In genomic region chr6:168354338-168354737, GRCh38 we compare ENCODE assay signal across 38 cellular contexts. TPM values are rescaled to one million over a fixed set of nuclear protein-coding genes. Genes with fewer than 3 reads are reported as not detected.
"Had no signal": no experiment of that assay in that cellular context is flagged by ENCODE, and none has a peak within 500 bp of the region (broad histone marks: within the 10 kb centered on the region; RNA-seq: fewer than 3 reads in every experiment).

No MANE protein-coding gene starts in this region.

- H3K4me3 Mint-ChIP-seq: activated B cell treated with CpG ODN at 0.5 μM for 24 hours; activated CD4-positive, alpha-beta memory T cell treated with anti-CD3 and anti-CD28 coated beads for 36 hours; activated CD4-positive, alpha-beta T cell treated with anti-CD3 and anti-CD28 coated beads, Interleukin-2, amount 10 ng/mL, durations not matched to agents 24 days and 14 days; activated CD8-positive, alpha-beta T cell treated with anti-CD3 and anti-CD28 coated beads for 36 hours; activated naive CD4-positive, alpha-beta T cell treated with anti-CD3 and anti-CD28 coated beads for 36 hours; activated naive CD8-positive, alpha-beta T cell treated with anti-CD3 and anti-CD28 coated beads for 36 hours; activated T-cell treated with anti-CD3 and anti-CD28 coated beads, Interleukin-2, amount 50 U/mL, for 4 hours; activated T-cell treated with anti-CD3 and anti-CD28 coated beads, Interleukin-2, amount 50 U/mL, for 72 hours; activated T-helper 1 cell treated with anti-CD3 and anti-CD28 coated beads, Interleukin-12 subunit alpha, Interleukin-12 subunit beta, Interleukin-2, Interleukin-4 antibody, amounts not matched to agents 30 ng/mL and 10 ng/mL and 1 ng/mL, durations not matched to agents 14 hours and 24 hours and 36 hours; activated T-helper 17 cell treated with anti-CD3 and anti-CD28 coated beads, Interleukin-2, amount 50 U/mL, for 72 hours; T-helper 1 cell treated with Interleukin-12 subunit alpha and Interleukin-12 subunit beta and Interleukin-4 antibody, amounts not matched to agents 30 μg/mL and 1 μg/mL, for 36 hours; T-helper 2 cell treated with Interferon-gamma antibody and Interleukin-4, amounts not matched to agents 5 μg/mL and 100 μg/mL, for 36 hours had no signal

- H3K27me3 Mint-ChIP-seq: activated B cell treated with CpG ODN at 0.5 μM for 24 hours; activated CD4-positive, alpha-beta T cell treated with anti-CD3 and anti-CD28 coated beads, Interleukin-2, amount 10 ng/mL, durations not matched to agents 24 days and 14 days had no signal

- H3K36me3 Mint-ChIP-seq: activated CD4-positive, alpha-beta memory T cell treated with anti-CD3 and anti-CD28 coated beads for 36 hours; activated naive CD8-positive, alpha-beta T cell treated with anti-CD3 and anti-CD28 coated beads for 36 hours had no signal

- H3K9me3 ChIP-seq: adrenal gland, body of pancreas had no signal

- H3K27ac ChIP-seq: adrenal gland, body of pancreas, brain microvascular endothelial cell, breast epithelium, VCaP had no signal

- H3K4me1 ChIP-seq: adrenal gland, body of pancreas had no signal

- DNase-seq: activated B cell treated with CpG ODN at 0.5 μM for 24 hours; activated CD4-positive, alpha-beta memory T cell treated with anti-CD3 and anti-CD28 coated beads for 36 hours; activated CD4-positive, alpha-beta T cell treated with anti-CD3 and anti-CD28 coated beads for 4 hours; activated CD4-positive, alpha-beta T cell treated with anti-CD3 and anti-CD28 coated beads, Interleukin-2, amount 10 ng/mL, durations not matched to agents 24 days and 14 days; activated CD4-positive, alpha-beta T cell treated with anti-CD3 and anti-CD28 coated beads, Interleukin-2, amount 50 U/mL, for 1 hour; activated CD4-positive, alpha-beta T cell treated with anti-CD3 and anti-CD28 coated beads, Interleukin-2, amount 50 U/mL, for 4 hours; activated CD4-positive, CD25-positive, alpha-beta regulatory T cell treated with anti-CD3 and anti-CD28 coated beads, Interleukin-2, amount 50 U/mL, for 72 hours; activated CD8-positive, alpha-beta memory T cell treated with anti-CD3 and anti-CD28 coated beads, Interleukin-2, amount 50 U/mL, for 4 hours; activated CD8-positive, alpha-beta T cell treated with anti-CD3 and anti-CD28 coated beads for 36 hours; activated effector memory CD4-positive, alpha-beta T cell treated with anti-CD3 and anti-CD28 coated beads, Interleukin-2, amount 50 U/mL, for 16 hours; activated gamma-delta T cell treated with Interleukin-2 at 50 U/mL for 16 hours; activated naive CD4-positive, alpha-beta T cell; activated naive CD4-positive, alpha-beta T cell treated with anti-CD3 and anti-CD28 coated beads for 36 hours; activated naive CD4-positive, alpha-beta T cell treated with anti-CD3 and anti-CD28 coated beads, Interleukin-2, amount 50 U/mL, for 16 hours; activated naive CD8-positive, alpha-beta T cell treated with anti-CD3 and anti-CD28 coated beads for 36 hours; activated T-cell treated with anti-CD3 and anti-CD28 coated beads for 4 hours; activated T-cell treated with anti-CD3 and anti-CD28 coated beads, Interleukin-2, amount 50 U/mL, for 1 hour; activated T-cell treated with anti-CD3 and anti-CD28 coated beads, Interleukin-2, amount 50 U/mL, for 4 hours; activated T-cell treated with anti-CD3 and anti-CD28 coated beads, Interleukin-2, amount 50 U/mL, for 72 hours; adrenal gland; amniotic stem cell; aorta; body of pancreas; brain microvascular endothelial cell; central memory CD4-positive, alpha-beta T cell; T-helper 1 cell; T-helper 2 cell; T-helper 9 cell had no signal

- H3K4me1 Mint-ChIP-seq: activated B cell treated with CpG ODN at 0.5 μM for 24 hours; activated CD4-positive, alpha-beta T cell treated with anti-CD3 and anti-CD28 coated beads, Interleukin-2, amount 10 ng/mL, durations not matched to agents 24 days and 14 days; activated naive CD8-positive, alpha-beta T cell treated with anti-CD3 and anti-CD28 coated beads for 36 hours had no signal

- H3K27me3 ChIP-seq: adrenal gland, body of pancreas, brain microvascular endothelial cell had no signal

- H3K27ac Mint-ChIP-seq: activated B cell treated with CpG ODN at 0.5 μM for 24 hours; activated CD4-positive, alpha-beta memory T cell treated with anti-CD3 and anti-CD28 coated beads for 36 hours; activated CD4-positive, alpha-beta T cell treated with anti-CD3 and anti-CD28 coated beads, Interleukin-2, amount 10 ng/mL, durations not matched to agents 24 days and 14 days; activated CD8-positive, alpha-beta T cell treated with anti-CD3 and anti-CD28 coated beads for 36 hours; activated naive CD4-positive, alpha-beta T cell treated with anti-CD3 and anti-CD28 coated beads for 36 hours; activated naive CD4-positive, alpha-beta T cell treated with anti-CD3 and anti-CD28 coated beads, Interleukin-2, amount 50 U/mL, for 72 hours; activated naive CD8-positive, alpha-beta T cell treated with anti-CD3 and anti-CD28 coated beads for 36 hours; activated T-cell treated with anti-CD3 and anti-CD28 coated beads, Interleukin-2, amount 50 U/mL, for 72 hours; activated T-helper 1 cell treated with anti-CD3 and anti-CD28 coated beads, Interleukin-12 subunit alpha, Interleukin-12 subunit beta, Interleukin-2, Interleukin-4 antibody, amounts not matched to agents 30 ng/mL and 10 ng/mL and 1 ng/mL, durations not matched to agents 14 hours and 24 hours and 36 hours; activated T-helper 17 cell treated with anti-CD3 and anti-CD28 coated beads, Interleukin-2, amount 50 U/mL, for 72 hours; T-helper 1 cell treated with Interleukin-12 subunit alpha and Interleukin-12 subunit beta and Interleukin-4 antibody, amounts not matched to agents 30 μg/mL and 1 μg/mL, for 36 hours; T-helper 2 cell treated with Interferon-gamma antibody and Interleukin-4, amounts not matched to agents 5 μg/mL and 100 μg/mL, for 36 hours had no signal

- H3K4me3 ChIP-seq: adrenal gland, body of pancreas, breast epithelium had no signal

- FAIRE-seq: astrocyte, TTC549 had no signal

- ATAC-seq: activated CD8-positive, alpha-beta T cell treated with anti-CD3 and anti-CD28 coated beads for 36 hours; activated naive CD4-positive, alpha-beta T cell treated with anti-CD3 and anti-CD28 coated beads, Interleukin-2, amount 50 U/mL, for 72 hours; activated T-cell treated with anti-CD3 and anti-CD28 coated beads, Interleukin-2, amount 50 U/mL, for 4 hours; activated T-cell treated with anti-CD3 and anti-CD28 coated beads, Interleukin-2, amount 50 U/mL, for 72 hours; activated T-helper 17 cell treated with anti-CD3 and anti-CD28 coated beads, Interleukin-2, amount 50 U/mL, for 72 hours; body of pancreas had no signal

- H3K9me3 Mint-ChIP-seq: activated T-cell treated with anti-CD3 and anti-CD28 coated beads, Interleukin-2, amount 50 U/mL, for 4 hours had no signal

- H3K36me3 ChIP-seq: adrenal gland, brain microvascular endothelial cell, breast epithelium had no signal

RNA-seq across cellular contexts. Expression of gene DACT2, which starts 34.8 kb away (rescaled TPM):
- total RNA-seq: activated B cell treated with CpG ODN at 0.5 μM for 24 hours; activated CD4-positive, alpha-beta memory T cell treated with anti-CD3 and anti-CD28 coated beads for 36 hours; activated CD8-positive, alpha-beta memory T cell treated with anti-CD3 and anti-CD28 coated beads for 36 hours; activated CD8-positive, alpha-beta T cell treated with anti-CD3 and anti-CD28 coated beads for 36 hours; activated naive CD4-positive, alpha-beta T cell treated with anti-CD3 and anti-CD28 coated beads for 36 hours; activated naive CD4-positive, alpha-beta T cell treated with anti-CD3 and anti-CD28 coated beads, Interleukin-2, amount 50 U/mL, for 72 hours; activated naive CD8-positive, alpha-beta T cell treated with anti-CD3 and anti-CD28 coated beads for 36 hours; activated T-cell treated with anti-CD3 and anti-CD28 coated beads, Interleukin-2, amount 50 U/mL, for 4 hours had no signal
